Comparison of ENCODE assay signal across 9 cellular contexts in genomic region chr19:1087813-1088418, GRCh38. TPM values are rescaled to one million over a fixed set of nuclear protein-coding genes. Genes with fewer than 3 reads are reported as not detected.
A peak's percentile ranks its signal among the peaks of the same experiment; 100 is the strongest.
DNase-seq lines count a peak whose midpoint lies in the region; ATAC-seq and TF ChIP-seq lines count a peak whose summit lies in the region.
"Had no signal": no experiment of that assay in that cellular context is flagged by ENCODE, and none has a peak within 500 bp of the region (broad histone marks: within the 10 kb centered on the region; RNA-seq: fewer than 3 reads in every experiment).

No MANE protein-coding gene starts in this region.

- ATAC-seq in HG03442 (IDR thresholded peaks at IDR 0.05; ENCODE audit: unreplicated experiment): no peak
- ATAC-seq in omental fat pad (ENCODE audit: low FRiP score): no peak

- H3K27ac Mint-ChIP-seq in nephron: peak overlapping the region in 1 of 3 experiments; percentile 71

- no peaks in the 10 kb centered on the region for H3K27me3 Mint-ChIP-seq in nephron (ENCODE audit: low read depth)

- H3K4me3 ChIP-seq in GM06990 (replicated peaks; ENCODE audit: low read depth, low read length): no peak overlapping the region
- no peak overlapping the region for H3K4me3 ChIP-seq in OCI-LY1 (ENCODE audit: low read depth, low read length, poor library complexity, severe bottlenecking)
- no peak overlapping the region for H3K4me3 ChIP-seq in breast epithelium
- no peak overlapping the region for H3K4me3 ChIP-seq in GM23248

- intact Hi-C loops in breast epithelium (cut with DNase I; ENCODE audit: low total_unique reads): no loop called here

- H4K20me1 ChIP-seq in OCI-LY1 (ENCODE audit: insufficient read depth, low read length) (no peaks in the 10 kb centered on the region), GM23248 (ENCODE audit: insufficient read depth) (no peaks in the 10 kb centered on the region)

- H3F3A ChIP-seq in OCI-LY1 (ENCODE audit: insufficient read depth, low read length): peaks cover 2% of the 10 kb centered on the region; the same call in 1 of the 2 replicates
- no peaks in the 10 kb centered on the region for H3F3A ChIP-seq in GM23248 (ENCODE audit: insufficient read depth)

- H3K4me1 ChIP-seq in OCI-LY1 (ENCODE audit: insufficient read depth, low read length, severe bottlenecking): peaks cover 56% of the 10 kb centered on the region
- no peaks in the 10 kb centered on the region for H3K4me1 ChIP-seq in breast epithelium
- no peaks in the 10 kb centered on the region for H3K4me1 ChIP-seq in GM23248 (ENCODE audit: insufficient read depth)

- H3K9me2 ChIP-seq in OCI-LY1 (ENCODE audit: low read depth, low read length) (no peaks in the 10 kb centered on the region), GM23248 (ENCODE audit: insufficient read depth) (no peaks in the 10 kb centered on the region)

- H3K9me3 ChIP-seq in OCI-LY1 (ENCODE audit: low read length) (no peaks in the 10 kb centered on the region), breast epithelium (no peaks in the 10 kb centered on the region), GM23248 (ENCODE audit: low read depth) (no peaks in the 10 kb centered on the region)

- in situ Hi-C loops in GM23248 (cut with MboI): no loop called here

- peaks cover 11% of the 10 kb centered on the region for H3K4me1 Mint-ChIP-seq in nephron

- H3K36me3 ChIP-seq in GM06990 (ENCODE audit: control insufficient read depth, insufficient read depth, low read length) (peaks cover 42% of the 10 kb centered on the region), OCI-LY1 (ENCODE audit: insufficient read depth, low read length) (peaks cover 79% of the 10 kb centered on the region), breast epithelium (no peaks in the 10 kb centered on the region), GM23248 (ENCODE audit: low read depth) (peaks cover 3% of the 10 kb centered on the region; the same call in 1 of the 2 replicates)

- DNase-seq in GM06990 (ENCODE audit: extremely low read depth, insufficient read length) (peak; percentile 68), breast epithelium (ENCODE audit: low spot score in 2 of 2) (no peak), GM23248 (no peak), omental fat pad (ENCODE audit: low spot score) (no peak), D341Med (ENCODE audit: low spot score) (no peak)
- DNase-seq: NCI-H2081 treated with DMSO at 0.1 percent for 48 hours had no signal

- H3K27ac ChIP-seq in OCI-LY1 (ENCODE audit: low read depth, low read length, poor library complexity, severe bottlenecking) (peak overlapping the region; percentile 89), breast epithelium (peak overlapping the region; percentile 53 to 62), GM23248 (no peak overlapping the region)

- H3K27me3 ChIP-seq in GM06990 (replicated peaks; ENCODE audit: control insufficient read depth, insufficient read depth, low read length): no peaks in the 10 kb centered on the region
- H3K27me3 ChIP-seq in OCI-LY1 (ENCODE audit: insufficient read depth, low read length): no peaks in the 10 kb centered on the region
- H3K27me3 ChIP-seq in breast epithelium: no peaks in the 10 kb centered on the region
- H3K27me3 ChIP-seq in GM23248 (replicated peaks; ENCODE audit: insufficient read depth): no peaks in the 10 kb centered on the region

- no peak overlapping the region for H2AFZ ChIP-seq in OCI-LY1 (ENCODE audit: low read length)
- H2AFZ ChIP-seq in GM23248: no peak overlapping the region

- H3K79me2 ChIP-seq in OCI-LY1 (ENCODE audit: insufficient read depth, low read length) (no peaks in the 10 kb centered on the region), GM23248 (ENCODE audit: insufficient read depth) (peaks cover 13% of the 10 kb centered on the region)

- H3K9me3 Mint-ChIP-seq in nephron: no peaks in the 10 kb centered on the region

- H3K9ac ChIP-seq in OCI-LY1 (ENCODE audit: low read length) (peak overlapping the region; percentile 14; the same call in 1 of the 2 replicates), GM23248 (no peak overlapping the region)

- TF ChIP-seq POLR2A in breast epithelium (IDR thresholded peaks at IDR 0.05): no peak

- peaks cover 9% of the 10 kb centered on the region for H3K36me3 Mint-ChIP-seq in nephron (ENCODE audit: low read depth)

- 46 to 55% methylated on average over 24 to 27 of the region's 27 CpGs for WGBS in GM23248 (ENCODE audit: low coverage in 1 of 2, low lambda C conversion rate in 2 of 2, missing lambda C conversion rate in 2 of 2), 2 experiments

- H3K4me2 ChIP-seq in OCI-LY1 (ENCODE audit: low read length) (peak overlapping the region; percentile 5; the same call in 1 of the 2 replicates), GM23248 (ENCODE audit: unreplicated experiment) (no peak overlapping the region)

- TF ChIP-seq CTCF in GM06990 (IDR thresholded peaks at IDR 0.05; ENCODE audit: insufficient read depth, low read length, poor library complexity, severe bottlenecking): peak; percentile 38
- peak; percentile 38; the same call in 1 of the 2 replicates for TF ChIP-seq CTCF in OCI-LY1 (IDR thresholded peaks at IDR 0.05; ENCODE audit: low read length)
- TF ChIP-seq CTCF in breast epithelium (IDR thresholded peaks at IDR 0.05): no peak
- TF ChIP-seq CTCF in nephron (IDR thresholded peaks at IDR 0.05; ENCODE audit: unreplicated experiment in 3 of 3): no peak
- TF ChIP-seq CTCF in omental fat pad (IDR thresholded peaks at IDR 0.05): no peak

- H3K4me3 Mint-ChIP-seq in nephron: peak overlapping the region; percentile 7 to 54 (median 47)

RNA-seq across cellular contexts. Expression of gene POLR2E, which starts 7.3 kb away (rescaled TPM):
- total RNA-seq in breast epithelium (100 to 1,000 TPM in 1 of 3 donors, 10 to 100 TPM in 2; 65.9 to 175 (median 89.1) TPM), omental fat pad (100 to 1,000 TPM; 151 to 216 (median 188) TPM)
- total RNA-seq in GM23248 (2014; rRNA removed; shearing (Covaris generic)): 172 and 233 TPM in 2 replicates
- polyA plus RNA-seq in GM23248 (2016; fragmentation: Nextera tagmentation; extraction: Ambion mirVana): 336 and 347 TPM in 2 replicates

RNA-seq across cellular contexts. Expression of gene GPX4, which starts 15.9 kb away (rescaled TPM):
- total RNA-seq in breast epithelium (1,000 to 10,000 TPM in 1 of 3 donors, 100 to 1,000 TPM in 2; 357 to 1,796 (median 492) TPM), omental fat pad (1,000 to 10,000 TPM in 1 of 4 donors, 100 to 1,000 TPM in 3; 429 to 1,640 (median 892) TPM)
- 298 and 323 TPM in 2 replicates for total RNA-seq in GM23248 (2014; rRNA removed; shearing (Covaris generic))
- 601 and 607 TPM in 2 replicates for polyA plus RNA-seq in GM23248 (2016; fragmentation: Nextera tagmentation; extraction: Ambion mirVana)

RNA-seq across cellular contexts. Expression of gene ARHGAP45, which starts 20.9 kb away (rescaled TPM):
- total RNA-seq in breast epithelium (10 to 100 TPM; 18.7 to 43.2 (median 23.9) TPM), omental fat pad (10 to 100 TPM; 21.4 to 97.6 (median 36.3) TPM)
- 1.5 and 6.3 TPM in 2 replicates for total RNA-seq in GM23248 (2014; rRNA removed; shearing (Covaris generic))
- polyA plus RNA-seq in GM23248 (2016; fragmentation: Nextera tagmentation; extraction: Ambion mirVana): 3.2 and 3.5 TPM in 2 replicates

RNA-seq across cellular contexts. Expression of gene ABCA7, which starts 48.0 kb away (rescaled TPM):
- total RNA-seq in breast epithelium (10 to 100 TPM in 2 of 3 donors, 1 to 10 TPM in 1; 8.0 to 31.8 (median 26.5) TPM), omental fat pad (10 to 100 TPM; 10.3 to 29.8 (median 15.9) TPM)
- 1.1 and 2.1 TPM in 2 replicates for total RNA-seq in GM23248 (2014; rRNA removed; shearing (Covaris generic))
- 1.7 and 2.6 TPM in 2 replicates for polyA plus RNA-seq in GM23248 (2016; fragmentation: Nextera tagmentation; extraction: Ambion mirVana)

Comparison
In these comparisons a context has a peak if more than half of its experiments do, and no peak if none do; other contexts are left out.
1. CTCF ChIP-seq: peak in GM06990 (single experiment) and OCI-LY1 (single experiment); none in breast epithelium (0 of 3), nephron (0 of 3) and omental fat pad (0 of 3).